23 cellular contexts compared by ENCODE assay signal in genomic region chr17:30558313-30559195, GRCh38.
DNase-seq lines count a peak whose midpoint lies in the region; ATAC-seq and TF ChIP-seq lines count a peak whose summit lies in the region.
"Had no signal": no experiment of that assay in that cellular context is flagged by ENCODE, and none has a peak within 500 bp of the region (broad histone marks: within the 10 kb centered on the region; RNA-seq: fewer than 3 reads in every experiment).

No MANE protein-coding gene starts in this region.

- peaks cover 17% of the 10 kb centered on the region for H3K27me3 ChIP-seq in IMR-90 (ENCODE audit: control insufficient read depth, insufficient read depth, low read length)
- H3K27me3 ChIP-seq in trophoblast cell (ENCODE audit: insufficient read depth, low read length), result no peaks in the 10 kb centered on the region
- H3K27me3 ChIP-seq in PC-3 (ENCODE audit: low read length), result no peaks in the 10 kb centered on the region
- H3K27me3 ChIP-seq: BE2C, brain microvascular endothelial cell had no signal

- 75% methylated on average over 10 of the region's 19 CpGs; no CpG with 5 or more reads in 1 of the 2 experiments for WGBS in IMR-90 (ENCODE audit: extremely low coverage in 2 of 2, insufficient read length in 1 of 2), 2 experiments
- no CpG with 5 or more reads among the region's 19 CpGs for WGBS in trophoblast cell (ENCODE audit: extremely low coverage, insufficient coverage, insufficient read length)

- no peak overlapping the region for H3K9ac ChIP-seq in IMR-90 (ENCODE audit: low read depth, low read length)
- no peak overlapping the region for H3K9ac ChIP-seq in trophoblast cell (ENCODE audit: low read length)
- H3K9ac ChIP-seq in PC-3 (ENCODE audit: low read length), result no peak overlapping the region

- H4K12ac ChIP-seq in trophoblast cell (ENCODE audit: low read depth, low read length), result no peak overlapping the region

- CTCF ChIA-PET in activated CD8-positive, alpha-beta memory T cell treated with anti-CD3 and anti-CD28 coated beads, Interleukin-2, amount 10 ng/mL, durations not matched to agents 7 days and 5 days (lab: Charles Lee), result no interaction called here
- CTCF ChIA-PET in IMR-90 (lab: Yijun Ruan, JAX) (interaction anchor here (0.6 to 0.7 kb wide), 2 partner anchors 23 to 210 kb away, joined by 5 read pairs; no protein-coding TSS in a partner anchor), PC-3 (lab: Charles Lee) (no interaction called here)

- POLR2A ChIA-PET in IMR-90 (lab: Charles Lee; ENCODE audit: unreplicated experiment), result no interaction called here
- POLR2A ChIA-PET in PC-3 (lab: Charles Lee; ENCODE audit: unreplicated experiment), result no interaction called here

- no peak overlapping the region for H3K4me3 Mint-ChIP-seq in activated CD8-positive, alpha-beta memory T cell treated with anti-CD3 and anti-CD28 coated beads, Interleukin-2, amount 10 ng/mL, durations not matched to agents 7 days and 5 days
- no peak overlapping the region for H3K4me3 Mint-ChIP-seq in activated T-helper 17 cell treated with anti-CD3 and anti-CD28 coated beads, Interleukin-2, amount 50 U/mL, for 72 hours
- H3K4me3 Mint-ChIP-seq: natural killer cell, type B pancreatic cell had no signal

- H2BK120ac ChIP-seq in IMR-90 (ENCODE audit: low read depth, low read length) (no peak overlapping the region), trophoblast cell (ENCODE audit: insufficient read depth, low read length, poor library complexity) (no peak overlapping the region)

- no peak overlapping the region for H3K4ac ChIP-seq in IMR-90 (ENCODE audit: low read depth, low read length)
- no peak overlapping the region for H3K4ac ChIP-seq in trophoblast cell (ENCODE audit: low read depth, low read length)

- intact Hi-C loops in IMR-90 (cut with micrococcal nuclease), result no loop called here
- intact Hi-C loops in PC-3 (cut with micrococcal nuclease), result no loop called here

- no peaks in the 10 kb centered on the region for H3K9me2 ChIP-seq in PC-3 (replicated peaks; ENCODE audit: low read length)

- H3K9me3 Mint-ChIP-seq in activated CD8-positive, alpha-beta memory T cell treated with anti-CD3 and anti-CD28 coated beads, Interleukin-2, amount 10 ng/mL, durations not matched to agents 7 days and 5 days (ENCODE audit: low read depth), result no peaks in the 10 kb centered on the region
- H3K9me3 Mint-ChIP-seq in activated T-helper 17 cell treated with anti-CD3 and anti-CD28 coated beads, Interleukin-2, amount 50 U/mL, for 72 hours, result no peaks in the 10 kb centered on the region
- H3K9me3 Mint-ChIP-seq: natural killer cell, type B pancreatic cell had no signal

- TF ChIP-seq POLR2A in IMR-90 (IDR thresholded peaks at IDR 0.05; ENCODE audit: low read depth, low read length), result no peak

- no peak overlapping the region for H3K27ac Mint-ChIP-seq in activated CD8-positive, alpha-beta memory T cell treated with anti-CD3 and anti-CD28 coated beads, Interleukin-2, amount 10 ng/mL, durations not matched to agents 7 days and 5 days
- H3K27ac Mint-ChIP-seq in activated T-helper 17 cell treated with anti-CD3 and anti-CD28 coated beads, Interleukin-2, amount 50 U/mL, for 72 hours, result no peak overlapping the region
- H3K27ac Mint-ChIP-seq: natural killer cell, type B pancreatic cell had no signal

- peak overlapping the region; percentile 14 for H2BK12ac ChIP-seq in trophoblast cell (ENCODE audit: low read length)

- H4K20me1 ChIP-seq in IMR-90 (ENCODE audit: insufficient read depth, low read length) (no peaks in the 10 kb centered on the region), PC-3 (ENCODE audit: low read length) (no peaks in the 10 kb centered on the region)

- no peaks in the 10 kb centered on the region for H3K36me3 ChIP-seq in IMR-90 (ENCODE audit: control insufficient read depth, insufficient read depth, low read length)
- H3K36me3 ChIP-seq in trophoblast cell (ENCODE audit: control insufficient read depth in 1 of 2, insufficient read depth in 2 of 2, low read length in 2 of 2), result no peaks in the 10 kb centered on the region
- no peaks in the 10 kb centered on the region for H3K36me3 ChIP-seq in PC-3 (ENCODE audit: low read depth, low read length)
- H3K36me3 ChIP-seq: BE2C, brain microvascular endothelial cell had no signal

- H3K9me3 ChIP-seq in IMR-90 (ENCODE audit: control insufficient read depth, insufficient read depth, low read length), result peaks cover 7% of the 10 kb centered on the region; the same call in 1 of the 2 replicates
- H3K9me3 ChIP-seq in trophoblast cell (ENCODE audit: insufficient read depth, low read depth, low read length), result peaks cover 4% of the 10 kb centered on the region
- H3K9me3 ChIP-seq in PC-3 (ENCODE audit: low read length), result no peaks in the 10 kb centered on the region
- H3K9me3 ChIP-seq: BE2C had no signal

- H3K79me2 ChIP-seq in trophoblast cell (ENCODE audit: control insufficient read depth, insufficient read depth, low read length, poor library complexity), result no peaks in the 10 kb centered on the region
- no peaks in the 10 kb centered on the region for H3K79me2 ChIP-seq in PC-3 (ENCODE audit: low read length)

- no peak overlapping the region for H3K56ac ChIP-seq in IMR-90 (ENCODE audit: extremely low read depth, insufficient read depth, low read length)

- H3K27me3 Mint-ChIP-seq in activated CD8-positive, alpha-beta memory T cell treated with anti-CD3 and anti-CD28 coated beads, Interleukin-2, amount 10 ng/mL, durations not matched to agents 7 days and 5 days, result peaks cover 13% of the 10 kb centered on the region
- peaks cover 3% of the 10 kb centered on the region for H3K27me3 Mint-ChIP-seq in activated T-helper 17 cell treated with anti-CD3 and anti-CD28 coated beads, Interleukin-2, amount 50 U/mL, for 72 hours
- H3K27me3 Mint-ChIP-seq: type B pancreatic cell had no signal

- H3K18ac ChIP-seq in IMR-90 (ENCODE audit: low read depth, low read length) (no peak overlapping the region), trophoblast cell (ENCODE audit: low read length) (no peak overlapping the region)

- H2AK9ac ChIP-seq in IMR-90 (replicated peaks; ENCODE audit: low read depth, low read length, poor library complexity), result no peak overlapping the region

- TF ChIP-seq CTCF in IMR-90 (conservative IDR thresholded peaks at IDR 0.05; ENCODE audit: low read depth, low read length) (no peak), coronary artery (IDR thresholded peaks at IDR 0.05) (no peak), PC-3 (conservative IDR thresholded peaks at IDR 0.05; ENCODE audit: low read depth, low read length) (no peak)

- H2AFZ ChIP-seq in IMR-90 (replicated peaks; ENCODE audit: low read length, poor library complexity) (no peak overlapping the region), trophoblast cell (ENCODE audit: insufficient read depth, low read length, poor library complexity) (no peak overlapping the region), PC-3 (ENCODE audit: low read length) (no peak overlapping the region)

- H2BK5ac ChIP-seq in IMR-90 (ENCODE audit: low read depth, low read length, poor library complexity, severe bottlenecking) (no peak overlapping the region), trophoblast cell (ENCODE audit: low read depth, low read length, poor library complexity) (no peak overlapping the region)

- peak overlapping the region; percentile 74; the same call in 1 of the 2 replicates for H3K4me2 ChIP-seq in IMR-90 (ENCODE audit: low read depth, low read length)
- H3K4me2 ChIP-seq in trophoblast cell (ENCODE audit: low read length), result no peak overlapping the region
- no peak overlapping the region for H3K4me2 ChIP-seq in PC-3 (ENCODE audit: low read length)

- H2AK5ac ChIP-seq in IMR-90 (ENCODE audit: low read depth, low read length), result no peak overlapping the region
- H2AK5ac ChIP-seq in trophoblast cell (ENCODE audit: low read length), result no peak overlapping the region

- in situ Hi-C loops in IMR-90 (cut with MboI; ENCODE audit: low sequenced_read_pairs), result no loop called here

- BruUV-seq in IMR-90 (replicated peaks; lab: Mats Ljungman, UMichigan), result no TSS peak
- no TSS peak for BruUV-seq in PC-3 (replicated peaks; lab: Mats Ljungman, UMichigan)

- H3K14ac ChIP-seq in IMR-90 (replicated peaks; ENCODE audit: low read depth, low read length) (no peak overlapping the region), trophoblast cell (ENCODE audit: low read length) (no peak overlapping the region)

- no peaks in the 10 kb centered on the region for H3K36me3 Mint-ChIP-seq in activated CD8-positive, alpha-beta memory T cell treated with anti-CD3 and anti-CD28 coated beads, Interleukin-2, amount 10 ng/mL, durations not matched to agents 7 days and 5 days
- H3K36me3 Mint-ChIP-seq in activated T-helper 17 cell treated with anti-CD3 and anti-CD28 coated beads, Interleukin-2, amount 50 U/mL, for 72 hours (ENCODE audit: low read depth), result no peaks in the 10 kb centered on the region
- H3K36me3 Mint-ChIP-seq: natural killer cell, type B pancreatic cell had no signal

- H3K9me1 ChIP-seq in IMR-90 (ENCODE audit: insufficient read depth, low read length), result no peaks in the 10 kb centered on the region

- no peak overlapping the region for H3K23ac ChIP-seq in IMR-90 (ENCODE audit: low read depth, low read length)
- no peak overlapping the region for H3K23ac ChIP-seq in trophoblast cell (ENCODE audit: low read length)

- no peak overlapping the region for H2BK20ac ChIP-seq in IMR-90 (ENCODE audit: low read depth, low read length)

- dilution Hi-C loops in IMR-90 (cut with HindIII; ENCODE audit: low sequenced_read_pairs, unreplicated experiment), result no loop called here

- H3K4me3 ChIP-seq in IMR-90 (ENCODE audit: insufficient read depth, low read depth, low read length) (no peak overlapping the region; the same call in 1 of the 2 replicates), coronary artery (no peak overlapping the region), trophoblast cell (ENCODE audit: low read depth, low read length) (no peak overlapping the region), PC-3 (ENCODE audit: low read length) (no peak overlapping the region)

- no peaks in the 10 kb centered on the region for H3F3A ChIP-seq in PC-3 (ENCODE audit: low read length, unreplicated experiment)

- H3K79me1 ChIP-seq in IMR-90 (ENCODE audit: low read depth in 1 of 2, low read length in 2 of 2), result no peaks in the 10 kb centered on the region
- H3K79me1 ChIP-seq in trophoblast cell (ENCODE audit: low read length), result peaks cover 6% of the 10 kb centered on the region

- TF ChIP-seq RAD21 in IMR-90 (IDR thresholded peaks at IDR 0.05; ENCODE audit: low read length), result no peak

- H3K27ac ChIP-seq in IMR-90 (ENCODE audit: insufficient read depth, low read length) (no peak overlapping the region), coronary artery (no peak overlapping the region), trophoblast cell (ENCODE audit: low read depth, low read length) (no peak overlapping the region), PC-3 (ENCODE audit: low read length) (no peak overlapping the region)
- H3K27ac ChIP-seq: brain microvascular endothelial cell, epithelial cell of prostate had no signal

- no peak for ATAC-seq in activated CD8-positive, alpha-beta memory T cell treated with anti-CD3 and anti-CD28 coated beads, Interleukin-2, amount 10 ng/mL, durations not matched to agents 7 days and 5 days
- ATAC-seq in IMR-90 (ENCODE audit: low read depth) (no peak), PC-3 (no peak)
- ATAC-seq in activated T-helper 17 cell treated with anti-CD3 and anti-CD28 coated beads, Interleukin-2, amount 50 U/mL, for 72 hours (replicated peaks), result no peak
- ATAC-seq: HCT116, natural killer cell had no signal

- H4K91ac ChIP-seq in IMR-90 (ENCODE audit: insufficient read depth, low read depth, low read length) (no peak overlapping the region), trophoblast cell (ENCODE audit: low read depth, low read length) (peak overlapping the region; percentile 14)

- no peak overlapping the region for H2BK15ac ChIP-seq in IMR-90 (ENCODE audit: low read depth, low read length)

- H4K5ac ChIP-seq in IMR-90 (ENCODE audit: low read depth, low read length), result no peak overlapping the region

- DNase-seq in activated CD8-positive, alpha-beta memory T cell treated with anti-CD3 and anti-CD28 coated beads, Interleukin-2, amount 10 ng/mL, durations not matched to agents 7 days and 5 days, result peak; percentile 39
- DNase-seq in activated CD8-positive, alpha-beta memory T cell treated with anti-CD3 and anti-CD28 coated beads for 24 hours, result no peak
- DNase-seq in IMR-90, result no peak
- peak; percentile 46 for DNase-seq in coronary artery (ENCODE audit: low spot score)
- no peak for DNase-seq in trophoblast cell
- DNase-seq in NCI-H1930 (lab: John Stamatoyannopoulos, UW), result no peak
- no peak for DNase-seq in PC-3
- DNase-seq: ACHN, BE2C, DMS79 treated with DMSO at 0.1 percent for 48 hours, glutamatergic neuron, KG1, natural killer cell, NCI-H1417, NCI-H446 treated with DMSO at 0.1 percent for 48 hours, retina, SHP77 treated with DMSO at 0.1 percent for 48 hours, T-helper 9 cell had no signal

- no peak overlapping the region for H4K8ac ChIP-seq in IMR-90 (ENCODE audit: low read depth in 2 of 2, low read length in 2 of 2)
- no peak overlapping the region for H4K8ac ChIP-seq in trophoblast cell (ENCODE audit: low read depth, low read length)

- H3K4me1 ChIP-seq in IMR-90 (ENCODE audit: control insufficient read depth, insufficient read depth, low read length) (no peaks in the 10 kb centered on the region), trophoblast cell (ENCODE audit: control insufficient read depth in 1 of 2, insufficient read depth in 2 of 2, low read length in 2 of 2) (peaks cover 8 to 15% of the 10 kb centered on the region in 2 experiments), PC-3 (ENCODE audit: insufficient read depth, low read length) (no peaks in the 10 kb centered on the region)
- H3K4me1 ChIP-seq: BE2C had no signal

- H3K4me1 Mint-ChIP-seq in activated CD8-positive, alpha-beta memory T cell treated with anti-CD3 and anti-CD28 coated beads, Interleukin-2, amount 10 ng/mL, durations not matched to agents 7 days and 5 days, result peaks cover 5% of the 10 kb centered on the region
- no peaks in the 10 kb centered on the region for H3K4me1 Mint-ChIP-seq in activated T-helper 17 cell treated with anti-CD3 and anti-CD28 coated beads, Interleukin-2, amount 50 U/mL, for 72 hours
- H3K4me1 Mint-ChIP-seq: natural killer cell had no signal

Comparison
In these comparisons a context has a peak if more than half of its experiments do, and no peak if none do; other contexts are left out.
1. DNase-seq: peak in activated CD8-positive, alpha-beta memory T cell treated with anti-CD3 and anti-CD28 coated beads, Interleukin-2, amount 10 ng/mL, durations not matched to agents 7 days and 5 days (single experiment) and coronary artery (single experiment); none in activated CD8-positive, alpha-beta memory T cell treated with anti-CD3 and anti-CD28 coated beads for 24 hours (single experiment), IMR-90 (single experiment), trophoblast cell (0 of 2), NCI-H1930 (0 of 2) and PC-3 (single experiment).